In the genomic region with DNA sequence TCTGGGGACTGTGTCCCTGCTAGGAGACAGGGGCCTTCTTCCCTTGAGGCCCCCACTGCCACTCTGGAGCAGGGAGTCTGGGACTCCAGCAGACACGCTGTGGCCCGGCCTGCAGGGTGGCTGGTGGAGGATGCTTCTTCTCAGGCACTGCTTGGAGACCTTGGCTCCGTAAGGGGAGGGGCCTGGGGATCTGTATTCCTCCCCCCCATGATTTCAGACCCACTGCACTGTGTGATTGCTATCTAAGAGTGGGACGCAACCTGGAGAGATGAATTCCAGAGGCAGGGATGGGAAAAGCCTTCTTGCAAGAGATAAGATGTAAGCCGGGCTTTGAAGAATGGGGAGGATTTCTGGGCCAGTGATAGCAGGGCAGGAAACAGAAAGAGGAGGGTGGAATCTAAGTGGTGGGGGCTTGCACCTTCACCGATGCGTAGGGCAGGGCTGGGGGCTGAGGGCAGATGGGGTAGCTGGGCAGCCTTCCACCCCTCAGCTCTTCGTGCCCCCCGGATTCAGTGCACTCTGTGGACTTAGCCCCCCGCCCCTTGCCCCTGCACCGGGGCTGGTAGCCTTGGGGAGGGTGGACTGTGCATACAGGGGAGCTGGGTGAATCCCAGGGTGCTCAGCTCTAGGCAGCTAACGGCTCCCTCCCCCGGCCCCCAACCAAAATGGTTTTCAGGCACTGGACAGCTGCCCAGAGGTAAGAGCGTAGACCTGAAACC, we compare ENCODE assay signal across 20 cellular contexts. TPM values are rescaled to one million over a fixed set of nuclear protein-coding genes. Genes with fewer than 3 reads are reported as not detected.
DNase-seq lines count a peak whose midpoint lies in the region; TF ChIP-seq lines count a peak whose summit lies in the region.
"Had no signal": no experiment of that assay in that cellular context is flagged by ENCODE, and none has a peak within 500 bp of the region (broad histone marks: within the 10 kb centered on the region; RNA-seq: fewer than 3 reads in every experiment).

No MANE protein-coding gene starts in this region.

- TF ChIP-seq CTCF in DOHH2 (IDR thresholded peaks at IDR 0.05; ENCODE audit: low read depth, low read length, poor library complexity, severe bottlenecking), result peak; percentile 2
- no peak for TF ChIP-seq CTCF in glutamatergic neuron (IDR thresholded peaks at IDR 0.05; ENCODE audit: partially characterized antibody, unreplicated experiment)

- H3K9me3 Mint-ChIP-seq in glutamatergic neuron (ENCODE audit: unreplicated experiment), result peaks cover 46% of the 10 kb centered on the region
- peaks cover 0 to 3% (median 0%) of the 10 kb centered on the region in 5 donors for H3K9me3 Mint-ChIP-seq in CD8-positive, alpha-beta memory T cell
- H3K9me3 Mint-ChIP-seq: activated naive CD4-positive, alpha-beta T cell treated with anti-CD3 and anti-CD28 coated beads, Interleukin-2, amount 50 U/mL, for 72 hours; effector memory CD8-positive, alpha-beta T cell had no signal

- WGBS in neuronal stem cell (ENCODE audit: extremely low coverage in 2 of 2, insufficient read length in 2 of 2, insufficient replicate concordance in 1 of 2), 2 donors, result no CpG with 5 or more reads among the region's 14 CpGs

- peak overlapping the region; percentile 34 for H3K4me3 Mint-ChIP-seq in glutamatergic neuron (ENCODE audit: unreplicated experiment)
- peak overlapping the region in 1 of 7 donors; percentile 28 for H3K4me3 Mint-ChIP-seq in CD8-positive, alpha-beta memory T cell
- H3K4me3 Mint-ChIP-seq: CD14-positive monocyte; effector memory CD8-positive, alpha-beta T cell had no signal

- H2BK12ac ChIP-seq in neuronal stem cell (ENCODE audit: low read length), result peak overlapping the region; percentile 47

- no peak overlapping the region for H3K23ac ChIP-seq in neuronal stem cell (ENCODE audit: low read depth, low read length, poor library complexity)

- H4K8ac ChIP-seq in neuronal stem cell (ENCODE audit: low read depth, low read length), result no peak overlapping the region

- H2AK5ac ChIP-seq in neuronal stem cell (ENCODE audit: low read depth, low read length), result peak overlapping the region; percentile 69

- CTCF ChIA-PET in CD8-positive, alpha-beta memory T cell (lab: Charles Lee), result interaction anchor here (1.1 kb wide), 1 partner anchor 117 kb away, joined by 3 read pairs; no protein-coding TSS in a partner anchor

- peak overlapping the region; percentile 55 for H3K4me2 ChIP-seq in DOHH2 (ENCODE audit: low read length)
- no peak overlapping the region for H3K4me2 ChIP-seq in neuronal stem cell (ENCODE audit: insufficient read depth, low read length, poor library complexity, severe bottlenecking)

- peak overlapping the region; percentile 90 for H3K18ac ChIP-seq in neuronal stem cell (ENCODE audit: low read length)

- H2BK5ac ChIP-seq in neuronal stem cell (ENCODE audit: low read length), result no peak overlapping the region

- no peak overlapping the region for H4K91ac ChIP-seq in neuronal stem cell (ENCODE audit: low read depth, low read length, poor library complexity)

- H3K4me1 ChIP-seq in DOHH2 (ENCODE audit: control insufficient read depth, low read length) (peaks cover 58% of the 10 kb centered on the region), neuronal stem cell (ENCODE audit: control insufficient read depth in 2 of 2, insufficient read depth in 1 of 2, low read depth in 1 of 2, low read length in 2 of 2) (peaks cover 23 to 61% of the 10 kb centered on the region in 2 donors)
- H3K4me1 ChIP-seq in CD8-positive, alpha-beta memory T cell (ENCODE audit: insufficient read depth, low read length), result peaks cover 27% of the 10 kb centered on the region

- POLR2A ChIA-PET in CD8-positive, alpha-beta memory T cell (lab: Charles Lee), result no interaction called here

- no peaks in the 10 kb centered on the region for H3K9me2 ChIP-seq in DOHH2 (replicated peaks; ENCODE audit: control insufficient read depth, low read length)

- no peaks in the 10 kb centered on the region for H3K79me1 ChIP-seq in neuronal stem cell (ENCODE audit: low read depth, low read length)

- DNase-seq in glutamatergic neuron, result no peak
- no peak for DNase-seq in neuronal stem cell (ENCODE audit: low spot score)
- no peak for DNase-seq in CD8-positive, alpha-beta memory T cell
- DNase-seq in NCI-H2196 (lab: John Stamatoyannopoulos, UW; ENCODE audit: unreplicated experiment), result no peak
- DNase-seq in KBM-7, result no peak
- no peak for DNase-seq in inferior parietal cortex (ENCODE audit: extremely low spot score)
- DNase-seq: effector memory CD8-positive, alpha-beta T cell; mammary epithelial cell; MG63; NCI-H187; NCI-H774; ovary; stimulated activated naive CD4-positive, alpha-beta T cell treated with Interleukin-2 at 50 U/mL for 16 hours; T-helper 2 cell had no signal

- H3K27me3 ChIP-seq in DOHH2 (ENCODE audit: control insufficient read depth, low read length) (peaks cover 9% of the 10 kb centered on the region; the same call in 1 of the 2 replicates), neuronal stem cell (ENCODE audit: control insufficient read depth in 3 of 3, insufficient read depth in 3 of 3, low read depth in 1 of 3, low read length in 3 of 3) (peaks cover 0 to 39% (median 0%) of the 10 kb centered on the region in 3 experiments)
- no peaks in the 10 kb centered on the region for H3K27me3 ChIP-seq in CD8-positive, alpha-beta memory T cell (ENCODE audit: insufficient read depth, low read length, poor library complexity, severe bottlenecking)
- H3K27me3 ChIP-seq: MG63, ovary had no signal

- no peaks in the 10 kb centered on the region; the same call in 1 of the 2 replicates for H3K79me2 ChIP-seq in DOHH2 (ENCODE audit: control insufficient read depth, low read length)

- no peaks in the 10 kb centered on the region for H3K36me3 Mint-ChIP-seq in glutamatergic neuron (ENCODE audit: unreplicated experiment)
- H3K36me3 Mint-ChIP-seq in CD8-positive, alpha-beta memory T cell, result peaks cover 0 to 1% (median 0%) of the 10 kb centered on the region in 3 donors
- H3K36me3 Mint-ChIP-seq: activated naive CD4-positive, alpha-beta T cell treated with anti-CD3 and anti-CD28 coated beads, Interleukin-2, amount 50 U/mL, for 72 hours had no signal

- peak overlapping the region; percentile 39 for H3K4ac ChIP-seq in neuronal stem cell (ENCODE audit: low read length)

- H2BK120ac ChIP-seq in neuronal stem cell (ENCODE audit: low read depth, low read length), result peak overlapping the region; percentile 78

- H3K14ac ChIP-seq in neuronal stem cell (ENCODE audit: low read length), result peak overlapping the region; percentile 92

- H3K27ac ChIP-seq in DOHH2 (ENCODE audit: low read depth, low read length) (0 out of 2 replicates have a peak overlapping the region, but pooled peaks have one; percentile 1), KOPT-K1 (ENCODE audit: low read depth, low read length, poor library complexity, severe bottlenecking) (peak overlapping the region; percentile 38), neuronal stem cell (replicated peaks; ENCODE audit: low read length) (no peak overlapping the region)
- H3K27ac ChIP-seq in CD8-positive, alpha-beta memory T cell (ENCODE audit: low read depth, low read length), result no peak overlapping the region
- H3K27ac ChIP-seq: HL-60, ovary, skin epidermis had no signal

- peak overlapping the region; percentile 9 for H3K9ac ChIP-seq in neuronal stem cell (ENCODE audit: low read depth, low read length, poor library complexity)

- H4K20me1 ChIP-seq in DOHH2 (ENCODE audit: control insufficient read depth, insufficient read depth, low read depth, low read length), result peaks cover 20% of the 10 kb centered on the region

- H3K4me1 Mint-ChIP-seq in glutamatergic neuron (ENCODE audit: low read depth, unreplicated experiment), result peaks cover 44% of the 10 kb centered on the region
- H3K4me1 Mint-ChIP-seq in CD8-positive, alpha-beta memory T cell, result peaks cover 31 to 56% (median 34%) of the 10 kb centered on the region in 3 donors

- H3K4me3 ChIP-seq in DOHH2 (ENCODE audit: low read length) (peak overlapping the region; percentile 19), neuronal stem cell (ENCODE audit: low read length in 2 of 2) (peak overlapping the region in 1 of 2 donors; percentile 31)
- no peak overlapping the region for H3K4me3 ChIP-seq in CD8-positive, alpha-beta memory T cell (ENCODE audit: low read length)
- H3K4me3 ChIP-seq: MG63, ovary, skin epidermis had no signal

- H2AFZ ChIP-seq in neuronal stem cell (ENCODE audit: low read length), result peak overlapping the region; percentile 84

- in situ Hi-C loops in KBM-7 (cut with MboI; ENCODE audit: low pct_unique_long_range_greater_than_20kb, low sequenced_read_pairs), result no loop called here

- peaks cover 26% of the 10 kb centered on the region for H3K27me3 Mint-ChIP-seq in glutamatergic neuron (ENCODE audit: unreplicated experiment)
- H3K27me3 Mint-ChIP-seq in CD8-positive, alpha-beta memory T cell, result no peaks in the 10 kb centered on the region
- H3K27me3 Mint-ChIP-seq: effector memory CD8-positive, alpha-beta T cell had no signal

- peaks cover 9% of the 10 kb centered on the region for H3F3A ChIP-seq in DOHH2 (ENCODE audit: control insufficient read depth, insufficient read depth)

- no peaks in the 10 kb centered on the region for H3K9me3 ChIP-seq in DOHH2 (ENCODE audit: control insufficient read depth, insufficient read depth, low read length)
- no peaks in the 10 kb centered on the region for H3K9me3 ChIP-seq in KOPT-K1 (ENCODE audit: insufficient read depth, low read length, poor library complexity, severe bottlenecking)
- H3K9me3 ChIP-seq in neuronal stem cell (replicated peaks in 1 of 2; ENCODE audit: control insufficient read depth in 2 of 2, insufficient read depth in 1 of 2, low read depth in 1 of 2, low read length in 2 of 2), result no peaks in the 10 kb centered on the region
- no peaks in the 10 kb centered on the region for H3K9me3 ChIP-seq in CD8-positive, alpha-beta memory T cell (ENCODE audit: low read length)
- H3K9me3 ChIP-seq: MG63, ovary had no signal

- H3K36me3 ChIP-seq in DOHH2 (ENCODE audit: control insufficient read depth, low read length) (no peaks in the 10 kb centered on the region), KOPT-K1 (ENCODE audit: insufficient read depth, low read length) (no peaks in the 10 kb centered on the region), neuronal stem cell (replicated peaks in 1 of 2; ENCODE audit: control insufficient read depth in 2 of 2, insufficient read depth in 2 of 2, low read length in 2 of 2) (no peaks in the 10 kb centered on the region)
- no peaks in the 10 kb centered on the region for H3K36me3 ChIP-seq in CD8-positive, alpha-beta memory T cell (ENCODE audit: insufficient read depth, low read length)
- H3K36me3 ChIP-seq: MG63, ovary had no signal

- H2BK15ac ChIP-seq in neuronal stem cell (ENCODE audit: low read length), result peak overlapping the region; percentile 69

- H3K27ac Mint-ChIP-seq in glutamatergic neuron (ENCODE audit: unreplicated experiment), result peak overlapping the region; percentile 64
- H3K27ac Mint-ChIP-seq in CD8-positive, alpha-beta memory T cell, result peak overlapping the region in 3 of 8 donors; percentile 42 to 90 (median 77)
- H3K27ac Mint-ChIP-seq: activated naive CD4-positive, alpha-beta T cell treated with anti-CD3 and anti-CD28 coated beads, Interleukin-2, amount 50 U/mL, for 72 hours; CD14-positive monocyte had no signal

RNA-seq across cellular contexts. Expression of a gene that starts 5.2 kb away (rescaled TPM):
- 473 TPM for total RNA-seq in glutamatergic neuron (ENCODE audit: unreplicated experiment)
- polyA plus RNA-seq in neuronal stem cell (2013, experiment 1 of 2), result 5.7 TPM
- polyA plus RNA-seq in neuronal stem cell (2013, experiment 2 of 2), result 6.2 TPM
- 10 to 100 TPM; 27.8 to 28.5 TPM for total RNA-seq in CD8-positive, alpha-beta memory T cell
- polyA plus RNA-seq in CD8-positive, alpha-beta memory T cell, result 5.5 TPM

Comparison
In these comparisons a context has a peak if more than half of its experiments do, and no peak if none do; other contexts are left out.
1. H3K27ac ChIP-seq: peak in DOHH2 (single experiment) and KOPT-K1 (single experiment); none in neuronal stem cell (single experiment) and CD8-positive, alpha-beta memory T cell (single experiment).
2. RNA of a gene that starts 5.2 kb away (total RNA-seq): 473 TPM in glutamatergic neuron (single experiment); 27.8 to 28.5 TPM in CD8-positive, alpha-beta memory T cell; every median in the first group is over 10 times any median in the second.